22 cellular contexts compared by ENCODE assay signal in genomic region chr12:12326262-12326661, GRCh38. TPM values are rescaled to one million over a fixed set of nuclear protein-coding genes. Genes with fewer than 3 reads are reported as not detected.
DNase-seq lines count a peak whose midpoint lies in the region; ATAC-seq, FAIRE-seq and TF ChIP-seq lines count a peak whose summit lies in the region.
"Had no signal": no experiment of that assay in that cellular context is flagged by ENCODE, and none has a peak within 500 bp of the region (broad histone marks: within the 10 kb centered on the region; RNA-seq: fewer than 3 reads in every experiment).

No MANE protein-coding gene starts in this region.

- H3K4me1 Mint-ChIP-seq in WTC11 = peaks cover 12% of the 10 kb centered on the region

- H3K36me3 ChIP-seq in A673 (ENCODE audit: insufficient read depth, low read length, poor library complexity, severe bottlenecking) (no peaks in the 10 kb centered on the region), neutrophil (peaks cover 27% of the 10 kb centered on the region)

- no peak for FAIRE-seq in D721Med (lab: Jason Lieb, UNC)
- FAIRE-seq: A549, GM12891, GM18507 had no signal

- peaks cover 6% of the 10 kb centered on the region for H3K36me3 Mint-ChIP-seq in WTC11
- H3K36me3 Mint-ChIP-seq: CD4-positive, alpha-beta memory T cell had no signal

- DNase-seq in A673 (ENCODE audit: low spot score) = no peak
- no peak for DNase-seq in WTC11 (ENCODE audit: low spot score)
- DNase-seq in left lobe of liver (ENCODE audit: low spot score) = no peak
- no peak for DNase-seq in DMS79 treated with DMSO at 0.1 percent for 48 hours (lab: John Stamatoyannopoulos, UW)
- no peak for DNase-seq in DMS53 treated with DMSO at 0.1 percent for 48 hours (lab: John Stamatoyannopoulos, UW; ENCODE audit: unreplicated experiment)
- DNase-seq in D721Med (ENCODE audit: insufficient read length, low spot score) = no peak
- DNase-seq in SKM-1 treated with dmso at 0.1 percent for 144 hours (lab: John Stamatoyannopoulos, UW; ENCODE audit: unreplicated experiment) = no peak
- DNase-seq: 8988T; C1 segment of cervical spinal cord; Calu3; CD4-positive, alpha-beta memory T cell; COR-L47; DMS153; DMS79; GF-D8; GOT3; H7; HCEC 1CT had no signal

- TF ChIP-seq CTCF in A673 (conservative IDR thresholded peaks at IDR 0.05; ENCODE audit: low read depth, low read length) (no peak), WTC11 (IDR thresholded peaks at IDR 0.05) (no peak), neutrophil (IDR thresholded peaks at IDR 0.05) (no peak), D721Med (IDR thresholded peaks at IDR 0.05; ENCODE audit: insufficient read depth, missing control alignments) (no peak)

- no peaks in the 10 kb centered on the region for H3K27me3 Mint-ChIP-seq in WTC11 (ENCODE audit: low read depth)
- H3K27me3 Mint-ChIP-seq: CD4-positive, alpha-beta memory T cell had no signal

- no peak overlapping the region for H3K4me3 Mint-ChIP-seq in WTC11
- H3K4me3 Mint-ChIP-seq: CD4-positive, alpha-beta memory T cell had no signal

- H3K9me3 ChIP-seq in A673 (ENCODE audit: low read depth, low read length, poor library complexity, severe bottlenecking) (no peaks in the 10 kb centered on the region), neutrophil (no peaks in the 10 kb centered on the region)
- H3K9me3 ChIP-seq: A549 had no signal

- CTCF ChIA-PET in A673 (lab: Charles Lee) (no interaction called here), WTC11 (lab: Charles Lee) (interaction anchor here (1.0 kb wide), 1 partner anchor 34 kb away, joined by 6 read pairs; no protein-coding TSS in a partner anchor)

- H3K27ac Mint-ChIP-seq in WTC11 = peak overlapping the region; percentile 40; the same call in 1 of the 2 replicates

- BruUV-seq in A673 (replicated peaks; lab: Mats Ljungman, UMichigan) = no TSS peak

- H3K27ac ChIP-seq in A673 (ENCODE audit: low read depth, low read length, poor library complexity, severe bottlenecking) = peak overlapping the region; percentile 46
- peak overlapping the region; percentile 47 for H3K27ac ChIP-seq in neutrophil

- H3K27me3 ChIP-seq in A673 (replicated peaks; ENCODE audit: insufficient read depth, low read depth, low read length, poor library complexity) (no peaks in the 10 kb centered on the region), neutrophil (no peaks in the 10 kb centered on the region)

- peaks cover 14% of the 10 kb centered on the region for H3K4me1 ChIP-seq in A673 (ENCODE audit: insufficient read depth, low read length, poor library complexity, severe bottlenecking)
- H3K4me1 ChIP-seq in neutrophil (ENCODE audit: control insufficient read depth in 1 of 2, insufficient read depth in 1 of 2, low read depth in 1 of 2, low read length in 1 of 2) = peaks cover 15 to 16% of the 10 kb centered on the region in 2 experiments

- intact Hi-C loops in A673 (cut with micrococcal nuclease; ENCODE audit: unreplicated experiment) = loop anchor here (2.0 to 5.0 kb wide), 2 partner anchors 59 to 243 kb away; partner anchors contain the start of gene LRP6

- ATAC-seq in WTC11 (no peak), left lobe of liver (peak; percentile 56)
- ATAC-seq: A549 had no signal

- H3K4me3 ChIP-seq in A673 (ENCODE audit: low read depth, low read length, poor library complexity, severe bottlenecking) = no peak overlapping the region
- H3K4me3 ChIP-seq in neutrophil (ENCODE audit: low read depth in 1 of 2, low read length in 1 of 2) = no peak overlapping the region
- H3K4me3 ChIP-seq: A549 had no signal

- POLR2A ChIA-PET in A673 (lab: Charles Lee; ENCODE audit: low non-redundant PET) = interaction anchor here (0.6 kb wide), 1 partner anchor 9 kb away, joined by 4 read pairs; no protein-coding TSS in a partner anchor
- POLR2A ChIA-PET in WTC11 (lab: Charles Lee) = no interaction called here

- peaks cover 12% of the 10 kb centered on the region for H3K9me3 Mint-ChIP-seq in WTC11
- H3K9me3 Mint-ChIP-seq: CD4-positive, alpha-beta memory T cell had no signal

TF ChIP-seq in WTC11, 78 proteins besides CTCF, POLR2A, EP300 and RAD21:
- TF ChIP-seq ZNF138 (CRISPR knock-in tag; conservative IDR thresholded peaks at IDR 0.05) (no peak), PREB (CRISPR knock-in tag; IDR thresholded peaks at IDR 0.05; ENCODE audit: borderline replicate concordance) (no peak), SMAD4 (CRISPR knock-in tag; IDR thresholded peaks at IDR 0.05) (no peak)
- TF ChIP-seq, protein P1, sequence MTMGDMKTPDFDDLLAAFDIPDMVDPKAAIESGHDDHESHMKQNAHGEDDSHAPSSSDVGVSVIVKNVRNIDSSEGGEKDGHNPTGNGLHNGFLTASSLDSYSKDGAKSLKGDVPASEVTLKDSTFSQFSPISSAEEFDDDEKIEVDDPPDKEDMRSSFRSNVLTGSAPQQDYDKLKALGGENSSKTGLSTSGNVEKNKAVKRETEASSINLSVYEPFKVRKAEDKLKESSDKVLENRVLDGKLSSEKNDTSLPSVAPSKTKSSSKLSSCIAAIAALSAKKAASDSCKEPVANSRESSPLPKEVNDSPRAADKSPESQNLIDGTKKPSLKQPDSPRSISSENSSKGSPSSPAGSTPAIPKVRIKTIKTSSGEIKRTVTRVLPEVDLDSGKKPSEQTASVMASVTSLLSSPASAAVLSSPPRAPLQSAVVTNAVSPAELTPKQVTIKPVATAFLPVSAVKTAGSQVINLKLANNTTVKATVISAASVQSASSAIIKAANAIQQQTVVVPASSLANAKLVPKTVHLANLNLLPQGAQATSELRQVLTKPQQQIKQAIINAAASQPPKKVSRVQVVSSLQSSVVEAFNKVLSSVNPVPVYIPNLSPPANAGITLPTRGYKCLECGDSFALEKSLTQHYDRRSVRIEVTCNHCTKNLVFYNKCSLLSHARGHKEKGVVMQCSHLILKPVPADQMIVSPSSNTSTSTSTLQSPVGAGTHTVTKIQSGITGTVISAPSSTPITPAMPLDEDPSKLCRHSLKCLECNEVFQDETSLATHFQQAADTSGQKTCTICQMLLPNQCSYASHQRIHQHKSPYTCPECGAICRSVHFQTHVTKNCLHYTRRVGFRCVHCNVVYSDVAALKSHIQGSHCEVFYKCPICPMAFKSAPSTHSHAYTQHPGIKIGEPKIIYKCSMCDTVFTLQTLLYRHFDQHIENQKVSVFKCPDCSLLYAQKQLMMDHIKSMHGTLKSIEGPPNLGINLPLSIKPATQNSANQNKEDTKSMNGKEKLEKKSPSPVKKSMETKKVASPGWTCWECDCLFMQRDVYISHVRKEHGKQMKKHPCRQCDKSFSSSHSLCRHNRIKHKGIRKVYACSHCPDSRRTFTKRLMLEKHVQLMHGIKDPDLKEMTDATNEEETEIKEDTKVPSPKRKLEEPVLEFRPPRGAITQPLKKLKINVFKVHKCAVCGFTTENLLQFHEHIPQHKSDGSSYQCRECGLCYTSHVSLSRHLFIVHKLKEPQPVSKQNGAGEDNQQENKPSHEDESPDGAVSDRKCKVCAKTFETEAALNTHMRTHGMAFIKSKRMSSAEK (CRISPR knock-in tag; IDR thresholded peaks at IDR 0.05; ENCODE audit: borderline replicate concordance) = no peak

RNA-seq across cellular contexts. Expression of gene MANSC1, which starts 23.8 kb away (rescaled TPM):
- total RNA-seq in A673 (2021) (10.5 TPM in 2 replicates), WTC11 (2021) (6.8 to 10.7 TPM (median 10.6 TPM) in 3 replicates), left lobe of liver (6.6 TPM)

RNA-seq across cellular contexts. Expression of gene BORCS5, which starts 30.6 kb away (rescaled TPM):
- total RNA-seq in A673 (2021) (14.7 and 17.7 TPM in 2 replicates), WTC11 (2021) (13.2 to 16.4 TPM (median 15.1 TPM) in 3 replicates), left lobe of liver (8.3 TPM)

RNA-seq across cellular contexts. Expression of gene LRP6, which starts 59.4 kb away (rescaled TPM):
- 97.4 and 108 TPM in 2 replicates for total RNA-seq in A673 (2021)
- 61.9 to 72.8 TPM (median 68.8 TPM) in 3 replicates for total RNA-seq in WTC11 (2021)
- 36.3 TPM for total RNA-seq in left lobe of liver
